Comparison of ENCODE assay signal across 28 cellular contexts in genomic region chr2:13492262-13492661, GRCh38.
"Had no signal": no experiment of that assay in that cellular context is flagged by ENCODE, and none has a peak within 500 bp of the region (broad histone marks: within the 10 kb centered on the region; RNA-seq: fewer than 3 reads in every experiment).

No MANE protein-coding gene starts in this region.

- H3K27ac ChIP-seq: colonic mucosa, coronary artery, dorsolateral prefrontal cortex, epithelial cell of prostate, esophagus muscularis mucosa, esophagus squamous epithelium, foreskin keratinocyte, gastrocnemius medialis, gastroesophageal sphincter, heart left ventricle, heart right ventricle had no signal

- H3K9me3 ChIP-seq: colonic mucosa, esophagus muscularis mucosa, esophagus squamous epithelium, gastrocnemius medialis, gastroesophageal sphincter, heart left ventricle, heart right ventricle had no signal

- FAIRE-seq: colon, endometrium, endothelial cell of umbilical vein, frontal cortex had no signal

- H3K4me1 ChIP-seq: colonic mucosa, esophagus muscularis mucosa, esophagus squamous epithelium, foreskin keratinocyte, gastrocnemius medialis, gastroesophageal sphincter, heart left ventricle, heart right ventricle had no signal

- ATAC-seq: effector memory CD8-positive, alpha-beta T cell; esophagus mucosa; foreskin keratinocyte; gastrocnemius medialis; gastroesophageal sphincter; heart left ventricle; heart right ventricle had no signal

- H3K36me3 ChIP-seq: colonic mucosa, esophagus muscularis mucosa, esophagus squamous epithelium, gastrocnemius medialis, gastroesophageal sphincter, heart left ventricle, heart right ventricle had no signal

- H3K4me3 ChIP-seq: colonic mucosa, coronary artery, dorsolateral prefrontal cortex, esophagus muscularis mucosa, esophagus squamous epithelium, gastrocnemius medialis, gastroesophageal sphincter, heart left ventricle, heart right ventricle had no signal

- H3K27me3 ChIP-seq: colonic mucosa, esophagus muscularis mucosa, esophagus squamous epithelium, foreskin keratinocyte, gastrocnemius medialis, gastroesophageal sphincter, heart left ventricle, heart right ventricle had no signal

- DNase-seq: colonic mucosa; cortex of kidney; dermis blood vessel endothelial cell; dorsolateral prefrontal cortex; effector CD4-positive, alpha-beta T cell; effector CD8-positive, alpha-beta T cell; effector memory CD4-positive, alpha-beta T cell; effector memory CD8-positive, alpha-beta T cell; endodermal cell; erythroblast; esophagus squamous epithelium; foreskin fibroblast; foreskin keratinocyte; foreskin melanocyte; gastrocnemius medialis; glutamatergic neuron; head of caudate nucleus; heart left ventricle; heart right ventricle had no signal
